In the genomic region with DNA sequence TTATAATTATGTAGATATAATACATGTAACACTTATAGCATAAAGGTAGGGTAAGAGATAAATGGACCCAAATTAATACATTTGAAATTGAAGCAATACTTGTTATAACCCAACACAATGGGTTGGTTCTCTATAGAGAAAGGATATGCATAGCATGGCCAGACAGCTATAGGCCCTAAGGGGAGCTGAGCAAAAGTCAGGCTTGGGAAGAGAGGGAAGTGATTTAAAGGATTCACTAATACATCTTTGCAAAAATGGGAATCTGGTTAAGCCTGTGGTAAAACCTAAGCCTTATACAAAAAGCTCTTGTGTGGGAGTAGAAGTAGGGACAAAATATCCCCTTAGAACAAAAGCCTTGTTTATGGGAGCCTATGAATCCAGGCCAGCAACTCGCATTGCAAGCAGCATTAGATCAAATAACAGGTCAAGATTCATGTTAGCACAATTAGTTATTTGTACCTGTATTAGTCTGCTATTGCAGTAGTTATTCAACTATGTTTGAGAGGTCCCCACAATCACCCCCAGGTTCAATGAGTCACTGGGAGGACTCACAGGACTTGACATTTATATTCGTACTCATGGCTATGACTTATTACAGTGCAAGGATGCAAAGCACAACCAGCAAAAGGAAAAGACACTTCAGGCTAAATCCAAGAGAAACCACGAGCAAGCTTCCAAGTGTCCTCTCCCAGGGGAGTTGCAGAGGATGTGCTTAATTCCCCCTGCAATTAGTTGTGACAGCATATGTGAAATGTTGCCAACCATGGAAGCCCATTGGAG, we compare ENCODE assay signal across 17 cellular contexts.
DNase-seq lines count a peak whose midpoint lies in the region.
"Had no signal": no experiment of that assay in that cellular context is flagged by ENCODE, and none has a peak within 500 bp of the region (broad histone marks: within the 10 kb centered on the region; RNA-seq: fewer than 3 reads in every experiment).

No MANE protein-coding gene starts in this region.

- DNase-seq in EH (ENCODE audit: low read depth), result peak; percentile 8
- DNase-seq in NCI-H2107 (lab: John Stamatoyannopoulos, UW), result peak; percentile 25
- DNase-seq in RPMI7951 (ENCODE audit: low read depth), result peak; percentile 22
- DNase-seq in pons (ENCODE audit: low spot score), result peak; percentile 64
- DNase-seq in activated naive CD4-positive, alpha-beta T cell treated with Interleukin-2 at 50 U/mL for 16 hours, result no peak
- no peak for DNase-seq in NCI-H748 (lab: John Stamatoyannopoulos, UW; ENCODE audit: unreplicated experiment)
- no peak for DNase-seq in NCI-H2196 treated with DMSO at 0.1 percent for 48 hours (lab: John Stamatoyannopoulos, UW; ENCODE audit: unreplicated experiment)
- DNase-seq: activated CD4-positive, alpha-beta T cell treated with anti-CD3 and anti-CD28 coated beads for 36 hours; activated naive CD8-positive, alpha-beta T cell treated with anti-CD3 and anti-CD28 coated beads for 36 hours; body of pancreas; COR-L47; glutamatergic neuron; midbrain; NCI-H1105; small intestine; stimulated activated naive CD4-positive, alpha-beta T cell treated with Interleukin-2 at 50 U/mL for 16 hours; transverse colon had no signal

Comparison
In these comparisons a context has a peak if more than half of its experiments do, and no peak if none do; other contexts are left out.
1. DNase-seq: peak in EH (single experiment), NCI-H2107 (single experiment), RPMI7951 (single experiment) and pons (single experiment); none in activated naive CD4-positive, alpha-beta T cell treated with Interleukin-2 at 50 U/mL for 16 hours (single experiment), NCI-H748 (single experiment) and NCI-H2196 treated with DMSO at 0.1 percent for 48 hours (single experiment).